ENCODE assay signal across 24 cellular contexts in the genomic region with DNA sequence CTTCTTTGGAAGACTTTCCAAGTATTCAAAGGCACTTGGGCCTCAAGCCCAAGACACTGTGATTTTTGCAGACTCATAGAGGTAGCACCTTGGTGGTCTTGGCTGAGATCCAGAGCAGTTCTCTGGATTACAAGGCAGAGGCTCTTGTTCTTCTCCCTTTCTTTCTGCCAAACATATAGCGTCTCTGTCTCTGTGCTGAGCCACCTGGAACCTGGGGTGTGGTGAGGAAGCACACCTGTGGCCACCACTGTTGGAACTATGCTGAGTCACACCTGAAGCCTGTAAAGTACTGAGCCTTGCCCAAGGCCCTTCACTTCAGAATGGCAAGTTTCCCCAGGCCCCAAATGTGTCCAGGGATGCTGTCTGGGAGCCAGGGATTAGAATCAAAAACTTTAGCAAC.
DNase-seq lines count a peak whose midpoint lies in the region; ATAC-seq and TF ChIP-seq lines count a peak whose summit lies in the region.
"Had no signal": no experiment of that assay in that cellular context is flagged by ENCODE, and none has a peak within 500 bp of the region (broad histone marks: within the 10 kb centered on the region; RNA-seq: fewer than 3 reads in every experiment).

No MANE protein-coding gene starts in this region.

- no peaks in the 10 kb centered on the region for H3K9me3 ChIP-seq in body of pancreas
- no peaks in the 10 kb centered on the region for H3K9me3 ChIP-seq in thyroid gland
- peaks cover 0 to 9% (median 1%) of the 10 kb centered on the region in 4 donors for H3K9me3 ChIP-seq in right lobe of liver
- H3K9me3 ChIP-seq in MG63 = no peaks in the 10 kb centered on the region

- H3K4me3 ChIP-seq in body of pancreas (no peak overlapping the region), thyroid gland (replicated peaks in 1 of 3) (no peak overlapping the region), right lobe of liver (no peak overlapping the region), MG63 (no peak overlapping the region)
- H3K4me3 ChIP-seq: cardiac muscle cell, suprapubic skin had no signal

- H3K27me3 ChIP-seq in body of pancreas (no peaks in the 10 kb centered on the region), thyroid gland (no peaks in the 10 kb centered on the region), right lobe of liver (no peaks in the 10 kb centered on the region), MG63 (peaks cover 2% of the 10 kb centered on the region; the same call in 1 of the 2 replicates)
- H3K27me3 ChIP-seq: cardiac muscle cell, suprapubic skin had no signal

- H3K27ac ChIP-seq in body of pancreas = no peak overlapping the region
- peak overlapping the region; percentile 54 to 88 (median 76) for H3K27ac ChIP-seq in thyroid gland
- no peak overlapping the region for H3K27ac ChIP-seq in right lobe of liver
- H3K27ac ChIP-seq: cardiac muscle cell, suprapubic skin had no signal

- DNase-seq in HT-29 (ENCODE audit: low spot score) (peak; percentile 30), body of pancreas (peak in 3 of 4 donors; percentile 13 to 61 (median 58)), kidney tubule cell (ENCODE audit: low spot score) (peak; percentile 48), thyroid gland (peak; percentile 71), right lobe of liver (no peak), epidermal melanocyte (ENCODE audit: insufficient read length, low spot score) (no peak), MG63 (no peak)
- DNase-seq in stimulated activated CD4-positive, alpha-beta T cell treated with anti-CD3 and anti-CD28 coated beads, Interleukin-2, amount 100 ng/mL, for 24 hours = no peak
- DNase-seq: activated CD4-positive, alpha-beta T cell treated with anti-CD3 and anti-CD28 coated beads for 48 hours; activated naive CD4-positive, alpha-beta T cell treated with anti-CD3 and anti-CD28 coated beads for 36 hours; activated T-cell treated with anti-CD3 and anti-CD28 coated beads, Interleukin-2, amount 50 U/mL, for 72 hours; amygdala; CD4-positive, CD25-positive, alpha-beta regulatory T cell; cortex of kidney; DMS153; GF-D8; glutamatergic neuron; NCI-H1436; NCI-H524 treated with DMSO at 0.1 percent for 48 hours; stimulated activated CD4-positive, alpha-beta T cell treated with anti-CD3 and anti-CD28 coated beads, Interleukin-2, amount 100 ng/mL, for 48 hours; T-helper 17 cell had no signal

- H3K4me1 ChIP-seq in body of pancreas = peaks cover 9% of the 10 kb centered on the region
- H3K4me1 ChIP-seq in thyroid gland = peaks cover 22 to 24% of the 10 kb centered on the region in 2 donors
- no peaks in the 10 kb centered on the region for H3K4me1 ChIP-seq in right lobe of liver

- 75 to 100% methylated on average over 1 of the region's 1 CpG for WGBS in body of pancreas, 2 donors
- WGBS in thyroid gland, 2 donors = 15% methylated on average over 1 of the region's 1 CpG; no CpG with 5 or more reads in 1 of the 2 donors
- WGBS in right lobe of liver (ENCODE audit: insufficient coverage, low coverage, low lambda C conversion rate, missing lambda C conversion rate) = 86% methylated on average over 1 of the region's 1 CpG

- TF ChIP-seq CTCF in body of pancreas (IDR thresholded peaks at IDR 0.05) (no peak), thyroid gland (IDR thresholded peaks at IDR 0.05) (no peak), right lobe of liver (IDR thresholded peaks at IDR 0.05) (no peak)

- peak; percentile 67 for ATAC-seq in body of pancreas
- ATAC-seq in right lobe of liver = no peak
- ATAC-seq: activated T-cell treated with anti-CD3 and anti-CD28 coated beads, Interleukin-2, amount 50 U/mL, for 72 hours; stimulated activated memory B cell treated with anti-CD40 and anti-IgM and Interleukin-4, amounts not matched to agents 10 μg/mL and 1 μg/mL and 100 μg/mL, for 72 hours; T-helper 17 cell had no signal

- intact Hi-C loops in body of pancreas (cut with DNase I) = no loop called here
- intact Hi-C loops in thyroid gland (cut with DNase I) = no loop called here
- intact Hi-C loops in right lobe of liver (cut with DNase I) = no loop called here

- TF ChIP-seq POLR2A in body of pancreas (IDR thresholded peaks at IDR 0.05) = no peak
- TF ChIP-seq POLR2A in thyroid gland (IDR thresholded peaks at IDR 0.05) = no peak
- no peak for TF ChIP-seq POLR2A in right lobe of liver (IDR thresholded peaks at IDR 0.05)

- no peaks in the 10 kb centered on the region for H3K36me3 ChIP-seq in body of pancreas (replicated peaks in 1 of 2; ENCODE audit: insufficient read depth in 1 of 2, low read depth in 2 of 2)
- no peaks in the 10 kb centered on the region for H3K36me3 ChIP-seq in thyroid gland
- H3K36me3 ChIP-seq in right lobe of liver = no peaks in the 10 kb centered on the region
- no peaks in the 10 kb centered on the region for H3K36me3 ChIP-seq in MG63
- H3K36me3 ChIP-seq: cardiac muscle cell, suprapubic skin had no signal

Comparison
In these comparisons a context has a peak if more than half of its experiments do, and no peak if none do; other contexts are left out.
1. DNase-seq: peak in HT-29 (single experiment), body of pancreas (3 of 4), kidney tubule cell (single experiment) and thyroid gland (2 of 2); none in stimulated activated CD4-positive, alpha-beta T cell treated with anti-CD3 and anti-CD28 coated beads, Interleukin-2, amount 100 ng/mL, for 24 hours (0 of 2), right lobe of liver (0 of 3), epidermal melanocyte (single experiment) and MG63 (single experiment).
2. H3K27ac ChIP-seq: peak in thyroid gland (3 of 3); none in body of pancreas (0 of 4) and right lobe of liver (0 of 3).